Comparison of ENCODE assay signal across 33 cellular contexts in genomic region chr3:97684490-97684889, GRCh38.
"Had no signal": no experiment of that assay in that cellular context is flagged by ENCODE, and none has a peak within 500 bp of the region (broad histone marks: within the 10 kb centered on the region; RNA-seq: fewer than 3 reads in every experiment).

No MANE protein-coding gene starts in this region.

- H3K27me3 Mint-ChIP-seq: activated naive CD8-positive, alpha-beta T cell treated with anti-CD3 and anti-CD28 coated beads for 36 hours had no signal

- H3K9me3 Mint-ChIP-seq: activated CD4-positive, alpha-beta memory T cell treated with anti-CD3 and anti-CD28 coated beads for 36 hours; activated CD4-positive, alpha-beta T cell treated with anti-CD3 and anti-CD28 coated beads, Interleukin-2, amount 10 ng/mL, durations not matched to agents 24 days and 14 days; activated naive CD4-positive, alpha-beta T cell treated with anti-CD3 and anti-CD28 coated beads for 36 hours; activated naive CD4-positive, alpha-beta T cell treated with anti-CD3 and anti-CD28 coated beads, Interleukin-2, amount 50 U/mL, for 24 hours; activated naive CD8-positive, alpha-beta T cell treated with anti-CD3 and anti-CD28 coated beads for 36 hours; activated naive CD8-positive, alpha-beta T cell treated with anti-CD3 and anti-CD28 coated beads, Interleukin-2, amount 50 U/mL, for 24 hours; activated T-helper 1 cell treated with anti-CD3 and anti-CD28 coated beads, Interleukin-12 subunit alpha, Interleukin-12 subunit beta, Interleukin-2, Interleukin-4 antibody, amounts not matched to agents 30 ng/mL and 10 ng/mL and 1 ng/mL, durations not matched to agents 14 hours and 24 hours and 36 hours; activated T-helper 2 cell treated with anti-CD3 and anti-CD28 coated beads, Interferon-gamma antibody, Interleukin-2, Interleukin-4, amounts not matched to agents 10 μg/mL and 5 μg/mL and 100 μg/mL, durations not matched to agents 14 hours and 24 hours and 36 hours had no signal

- FAIRE-seq: endometrium, endothelial cell of umbilical vein, frontal cortex had no signal

- H3K9me3 ChIP-seq: adrenal gland, body of pancreas, colonic mucosa, esophagus squamous epithelium had no signal

- H3K4me3 ChIP-seq: adrenal gland, body of pancreas, cardiac muscle cell, colonic mucosa had no signal

- H3K36me3 Mint-ChIP-seq: activated CD4-positive, alpha-beta memory T cell treated with anti-CD3 and anti-CD28 coated beads for 36 hours; activated CD8-positive, alpha-beta memory T cell treated with anti-CD3 and anti-CD28 coated beads, Interleukin-2, amount 10 ng/mL, durations not matched to agents 7 days and 5 days; activated naive CD4-positive, alpha-beta T cell treated with anti-CD3 and anti-CD28 coated beads, Interleukin-2, amount 50 U/mL, for 24 hours; activated naive CD8-positive, alpha-beta T cell treated with anti-CD3 and anti-CD28 coated beads for 36 hours had no signal

- H3K27ac ChIP-seq: adrenal gland, body of pancreas, cardiac muscle cell, colonic mucosa had no signal

- H3K27ac Mint-ChIP-seq: activated CD4-positive, alpha-beta memory T cell treated with anti-CD3 and anti-CD28 coated beads for 36 hours; activated CD4-positive, alpha-beta T cell treated with anti-CD3 and anti-CD28 coated beads for 36 hours; activated CD4-positive, alpha-beta T cell treated with anti-CD3 and anti-CD28 coated beads, Interleukin-2, amount 10 ng/mL, durations not matched to agents 24 days and 14 days; activated CD8-positive, alpha-beta memory T cell treated with anti-CD3 and anti-CD28 coated beads, Interleukin-2, amount 10 ng/mL, durations not matched to agents 7 days and 5 days; activated CD8-positive, alpha-beta T cell treated with anti-CD3 and anti-CD28 coated beads, Interleukin-2, amount 10 ng/mL, durations not matched to agents 7 days and 5 days; activated naive CD4-positive, alpha-beta T cell treated with anti-CD3 and anti-CD28 coated beads for 36 hours; activated naive CD4-positive, alpha-beta T cell treated with anti-CD3 and anti-CD28 coated beads, Interleukin-2, amount 50 U/mL, for 24 hours; activated naive CD8-positive, alpha-beta T cell treated with anti-CD3 and anti-CD28 coated beads for 36 hours; activated naive CD8-positive, alpha-beta T cell treated with anti-CD3 and anti-CD28 coated beads, Interleukin-2, amount 50 U/mL, for 24 hours; activated T-helper 1 cell treated with anti-CD3 and anti-CD28 coated beads, Interleukin-12 subunit alpha, Interleukin-12 subunit beta, Interleukin-2, Interleukin-4 antibody, amounts not matched to agents 30 ng/mL and 10 ng/mL and 1 ng/mL, durations not matched to agents 14 hours and 24 hours and 36 hours; activated T-helper 2 cell treated with anti-CD3 and anti-CD28 coated beads, Interferon-gamma antibody, Interleukin-2, Interleukin-4, amounts not matched to agents 10 μg/mL and 5 μg/mL and 100 μg/mL, durations not matched to agents 14 hours and 24 hours and 36 hours had no signal

- H3K4me3 Mint-ChIP-seq: activated CD4-positive, alpha-beta memory T cell treated with anti-CD3 and anti-CD28 coated beads for 36 hours; activated CD4-positive, alpha-beta T cell treated with anti-CD3 and anti-CD28 coated beads for 36 hours; activated CD4-positive, alpha-beta T cell treated with anti-CD3 and anti-CD28 coated beads, Interleukin-2, amount 10 ng/mL, durations not matched to agents 24 days and 14 days; activated CD8-positive, alpha-beta memory T cell treated with anti-CD3 and anti-CD28 coated beads, Interleukin-2, amount 10 ng/mL, durations not matched to agents 7 days and 5 days; activated CD8-positive, alpha-beta T cell treated with anti-CD3 and anti-CD28 coated beads, Interleukin-2, amount 10 ng/mL, durations not matched to agents 7 days and 5 days; activated naive CD4-positive, alpha-beta T cell treated with anti-CD3 and anti-CD28 coated beads for 36 hours; activated naive CD4-positive, alpha-beta T cell treated with anti-CD3 and anti-CD28 coated beads, Interleukin-2, amount 50 U/mL, for 24 hours; activated naive CD8-positive, alpha-beta T cell treated with anti-CD3 and anti-CD28 coated beads for 36 hours; activated naive CD8-positive, alpha-beta T cell treated with anti-CD3 and anti-CD28 coated beads, Interleukin-2, amount 50 U/mL, for 24 hours; activated T-helper 1 cell treated with anti-CD3 and anti-CD28 coated beads, Interleukin-12 subunit alpha, Interleukin-12 subunit beta, Interleukin-2, Interleukin-4 antibody, amounts not matched to agents 30 ng/mL and 10 ng/mL and 1 ng/mL, durations not matched to agents 14 hours and 24 hours and 36 hours had no signal

- H3K27me3 ChIP-seq: adrenal gland, body of pancreas, cardiac muscle cell, colonic mucosa, esophagus squamous epithelium had no signal

- H3K36me3 ChIP-seq: adrenal gland, cardiac muscle cell, colonic mucosa, esophagus squamous epithelium had no signal

- H3K4me1 ChIP-seq: adrenal gland, body of pancreas, colonic mucosa had no signal

- DNase-seq: activated CD4-positive, alpha-beta memory T cell treated with anti-CD3 and anti-CD28 coated beads for 36 hours; activated CD4-positive, alpha-beta T cell treated with anti-CD3 and anti-CD28 coated beads for 36 hours; activated CD4-positive, alpha-beta T cell treated with anti-CD3 and anti-CD28 coated beads, Interleukin-2, amount 10 ng/mL, durations not matched to agents 24 days and 14 days; activated CD4-positive, CD25-positive, alpha-beta regulatory T cell; activated CD4-positive, CD25-positive, alpha-beta regulatory T cell treated with anti-CD3 and anti-CD28 coated beads, Interleukin-2, amount 50 U/mL, for 72 hours; activated CD8-positive, alpha-beta memory T cell treated with anti-CD3 and anti-CD28 coated beads, Interleukin-2, amount 10 ng/mL, durations not matched to agents 7 days and 5 days; activated CD8-positive, alpha-beta memory T cell treated with anti-CD3 and anti-CD28 coated beads, Interleukin-2, amount 50 U/mL, for 4 hours; activated CD8-positive, alpha-beta T cell treated with anti-CD3 and anti-CD28 coated beads, Interleukin-2, amount 10 ng/mL, durations not matched to agents 7 days and 5 days; activated effector memory CD4-positive, alpha-beta T cell treated with anti-CD3 and anti-CD28 coated beads, Interleukin-2, amount 50 U/mL, for 16 hours; activated naive CD4-positive, alpha-beta T cell treated with anti-CD3 and anti-CD28 coated beads for 36 hours; activated naive CD8-positive, alpha-beta T cell treated with anti-CD3 and anti-CD28 coated beads for 36 hours; activated naive CD8-positive, alpha-beta T cell treated with anti-CD3 and anti-CD28 coated beads, Interleukin-2, amount 50 U/mL, for 24 hours; activated T-cell treated with anti-CD3 and anti-CD28 coated beads, Interleukin-2, amount 50 U/mL, for 1 hour; activated T-cell treated with anti-CD3 and anti-CD28 coated beads, Interleukin-2, amount 50 U/mL, for 48 hours; adrenal gland; amygdala; aorta; body of pancreas; central memory CD4-positive, alpha-beta T cell; cerebellar nuclear complex; colonic mucosa; effector CD8-positive, alpha-beta T cell; erythroblast; esophagus squamous epithelium; head of caudate nucleus; T-helper 2 cell had no signal

- H3K4me1 Mint-ChIP-seq: activated CD4-positive, alpha-beta T cell treated with anti-CD3 and anti-CD28 coated beads for 36 hours; activated CD4-positive, alpha-beta T cell treated with anti-CD3 and anti-CD28 coated beads, Interleukin-2, amount 10 ng/mL, durations not matched to agents 24 days and 14 days; activated CD8-positive, alpha-beta memory T cell treated with anti-CD3 and anti-CD28 coated beads, Interleukin-2, amount 10 ng/mL, durations not matched to agents 7 days and 5 days; activated naive CD4-positive, alpha-beta T cell treated with anti-CD3 and anti-CD28 coated beads, Interleukin-2, amount 50 U/mL, for 24 hours; activated naive CD8-positive, alpha-beta T cell treated with anti-CD3 and anti-CD28 coated beads for 36 hours; activated naive CD8-positive, alpha-beta T cell treated with anti-CD3 and anti-CD28 coated beads, Interleukin-2, amount 50 U/mL, for 24 hours had no signal
